In the genomic region with DNA sequence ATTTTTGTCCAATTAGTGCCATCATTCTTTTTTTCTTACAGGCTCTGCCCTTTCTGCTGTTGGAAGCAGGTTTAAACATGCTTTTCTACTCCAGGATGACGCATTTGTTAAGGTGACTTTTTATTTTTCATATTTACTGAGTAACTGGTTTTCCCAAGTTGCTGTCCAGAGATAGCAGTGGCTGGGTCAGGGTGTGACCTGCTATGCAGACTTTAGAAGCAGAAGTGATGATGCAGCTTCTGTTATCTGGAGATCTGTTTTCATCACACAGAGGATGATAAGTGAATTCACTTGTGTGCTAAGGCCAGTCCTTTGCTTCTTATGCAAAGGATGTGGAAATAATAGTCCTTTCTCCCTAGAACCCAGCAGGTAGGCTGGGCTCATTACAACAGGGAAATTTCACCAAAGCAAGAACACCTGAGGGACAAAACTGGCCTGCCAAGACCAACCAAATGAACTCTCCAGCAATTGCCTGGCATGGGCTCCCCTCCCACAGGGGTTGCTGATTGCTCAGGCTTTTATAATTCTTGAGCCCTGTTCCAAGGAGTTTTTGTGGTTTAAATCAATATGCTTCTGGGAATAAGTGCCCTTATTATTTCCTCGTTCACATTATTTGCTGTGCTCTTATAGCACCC, we compare ENCODE assay signal across 12 cellular contexts.
DNase-seq lines count a peak whose midpoint lies in the region; ATAC-seq and TF ChIP-seq lines count a peak whose summit lies in the region.
"Had no signal": no experiment of that assay in that cellular context is flagged by ENCODE, and none has a peak within 500 bp of the region (broad histone marks: within the 10 kb centered on the region; RNA-seq: fewer than 3 reads in every experiment).

No MANE protein-coding gene starts in this region.

- H3K4me3 ChIP-seq in GM23248 (no peak overlapping the region), mucosa of descending colon (no peak overlapping the region), testis (no peak overlapping the region)
- H3K4me3 ChIP-seq: cardiac muscle cell, gastrocnemius medialis had no signal

- in situ Hi-C loops in GM23248 (cut with MboI) = no loop called here

- no peaks in the 10 kb centered on the region for H4K20me1 ChIP-seq in GM23248 (ENCODE audit: insufficient read depth)

- DNase-seq in GM23248 (no peak), NCI-H2081 treated with DMSO at 0.1 percent for 48 hours (lab: John Stamatoyannopoulos, UW) (peak; percentile 64), MCF 10A (ENCODE audit: unreplicated experiment) (peak; percentile 73), mucosa of descending colon (peak in 1 of 3 donors; percentile 36), testis (no peak), globus pallidus (ENCODE audit: low spot score) (no peak), head of caudate nucleus (no peak)
- DNase-seq: gastrocnemius medialis, T-helper 2 cell had no signal

- peak overlapping the region; percentile 95 for H3K27ac Mint-ChIP-seq in MCF 10A (ENCODE audit: low read depth, unreplicated experiment)
- H3K27ac Mint-ChIP-seq: stimulated activated memory B cell treated with anti-CD40 and anti-IgM and Interleukin-4, amounts not matched to agents 10 μg/mL and 1 μg/mL and 100 μg/mL, for 72 hours had no signal

- H3K4me3 Mint-ChIP-seq in MCF 10A (ENCODE audit: unreplicated experiment) = no peak overlapping the region
- H3K4me3 Mint-ChIP-seq: stimulated activated memory B cell treated with anti-CD40 and anti-IgM and Interleukin-4, amounts not matched to agents 10 μg/mL and 1 μg/mL and 100 μg/mL, for 72 hours had no signal

- H2AFZ ChIP-seq in GM23248 = peak overlapping the region; percentile 60; the same call in 1 of the 2 replicates

- H3K9me3 ChIP-seq in GM23248 (ENCODE audit: low read depth) = no peaks in the 10 kb centered on the region
- no peaks in the 10 kb centered on the region for H3K9me3 ChIP-seq in mucosa of descending colon
- H3K9me3 ChIP-seq in testis = no peaks in the 10 kb centered on the region
- H3K9me3 ChIP-seq: gastrocnemius medialis had no signal

- CTCF ChIA-PET in MCF 10A (lab: Yijun Ruan, JAX) = interaction anchor here (0.6 to 10.5 kb wide), 9 partner anchors 10 to 528 kb away, joined by 3 to 127 read pairs (median 3); no protein-coding TSS in a partner anchor

- no peaks in the 10 kb centered on the region for H3F3A ChIP-seq in GM23248 (ENCODE audit: insufficient read depth)

- peaks cover 21% of the 10 kb centered on the region for H3K4me1 Mint-ChIP-seq in MCF 10A (ENCODE audit: insufficient read depth, unreplicated experiment)

- no peaks in the 10 kb centered on the region for H3K9me2 ChIP-seq in GM23248 (ENCODE audit: insufficient read depth)

- no peaks in the 10 kb centered on the region for H3K4me1 ChIP-seq in GM23248 (ENCODE audit: insufficient read depth)
- H3K4me1 ChIP-seq in mucosa of descending colon (ENCODE audit: low read depth) = peaks cover 20% of the 10 kb centered on the region
- H3K4me1 ChIP-seq in testis = no peaks in the 10 kb centered on the region
- H3K4me1 ChIP-seq: gastrocnemius medialis had no signal

- H3K27me3 Mint-ChIP-seq in MCF 10A (ENCODE audit: insufficient read depth, unreplicated experiment) = no peaks in the 10 kb centered on the region
- H3K27me3 Mint-ChIP-seq: stimulated activated memory B cell treated with anti-CD40 and anti-IgM and Interleukin-4, amounts not matched to agents 10 μg/mL and 1 μg/mL and 100 μg/mL, for 72 hours had no signal

- no peaks in the 10 kb centered on the region for H3K79me2 ChIP-seq in GM23248 (ENCODE audit: insufficient read depth)

- H3K9me3 Mint-ChIP-seq in MCF 10A (ENCODE audit: unreplicated experiment) = no peaks in the 10 kb centered on the region
- H3K9me3 Mint-ChIP-seq: stimulated activated memory B cell treated with anti-CD40 and anti-IgM and Interleukin-4, amounts not matched to agents 10 μg/mL and 1 μg/mL and 100 μg/mL, for 72 hours had no signal

- TF ChIP-seq POLR2A in testis (IDR thresholded peaks at IDR 0.05) = no peak

- BruUV-seq in MCF 10A (replicated peaks; lab: Mats Ljungman, UMichigan) = no TSS peak

- H3K27me3 ChIP-seq in GM23248 (replicated peaks; ENCODE audit: insufficient read depth) (no peaks in the 10 kb centered on the region), testis (no peaks in the 10 kb centered on the region)
- H3K27me3 ChIP-seq: cardiac muscle cell, gastrocnemius medialis had no signal

- H3K36me3 ChIP-seq in GM23248 (ENCODE audit: low read depth) (no peaks in the 10 kb centered on the region), mucosa of descending colon (ENCODE audit: low read depth) (no peaks in the 10 kb centered on the region), testis (ENCODE audit: low read depth, missing control alignments) (no peaks in the 10 kb centered on the region)
- H3K36me3 ChIP-seq: cardiac muscle cell, gastrocnemius medialis had no signal

- H3K36me3 Mint-ChIP-seq in MCF 10A (ENCODE audit: insufficient read depth, unreplicated experiment) = peaks cover 5% of the 10 kb centered on the region
- H3K36me3 Mint-ChIP-seq: stimulated activated memory B cell treated with anti-CD40 and anti-IgM and Interleukin-4, amounts not matched to agents 10 μg/mL and 1 μg/mL and 100 μg/mL, for 72 hours had no signal

- no peak for TF ChIP-seq CTCF in MCF 10A (IDR thresholded peaks at IDR 0.05; ENCODE audit: unreplicated experiment)
- TF ChIP-seq CTCF in mucosa of descending colon (IDR thresholded peaks at IDR 0.05) = no peak
- TF ChIP-seq CTCF in testis (IDR thresholded peaks at IDR 0.05) = no peak

- POLR2A ChIA-PET in MCF 10A (lab: Yijun Ruan, JAX) = interaction anchor here (0.5 to 5.3 kb wide), 26 partner anchors 8 to 1552 kb away, joined by 3 to 54 read pairs (median 5); a partner anchor contains a TSS

- 77 to 80% methylated on average over 2 of the region's 2 CpGs for WGBS in GM23248 (ENCODE audit: low coverage in 1 of 2, low lambda C conversion rate in 2 of 2, missing lambda C conversion rate in 2 of 2), 2 experiments
- 92 to 95% methylated on average over 2 of the region's 2 CpGs for WGBS in testis, 2 donors

- H3K9ac ChIP-seq in GM23248 = no peak overlapping the region

- H3K27ac ChIP-seq in GM23248 (no peak overlapping the region), testis (no peak overlapping the region)
- H3K27ac ChIP-seq: cardiac muscle cell, gastrocnemius medialis had no signal

- intact Hi-C loops in MCF 10A (cut with micrococcal nuclease) (loop anchor here (5.0 kb wide), 1 partner anchor 96 kb away; a partner anchor contains a TSS), mucosa of descending colon (cut with DNase I, micrococcal nuclease) (no loop called here), testis (cut with DNase I; ENCODE audit: low total_unique reads) (no loop called here), head of caudate nucleus (cut with DNase I) (no loop called here)

- H3K4me2 ChIP-seq in GM23248 (ENCODE audit: unreplicated experiment) = no peak overlapping the region

- ATAC-seq in mucosa of descending colon (peak; percentile 62), GM21737 (IDR thresholded peaks at IDR 0.05; ENCODE audit: unreplicated experiment) (no peak)
- ATAC-seq: stimulated activated memory B cell treated with anti-CD40 and anti-IgM and Interleukin-4, amounts not matched to agents 10 μg/mL and 1 μg/mL and 100 μg/mL, for 72 hours had no signal

Comparison
In these comparisons a context has a peak if more than half of its experiments do, and no peak if none do; other contexts are left out.
1. DNase-seq: peak in NCI-H2081 treated with DMSO at 0.1 percent for 48 hours (single experiment) and MCF 10A (single experiment); none in GM23248 (single experiment), testis (single experiment), globus pallidus (single experiment) and head of caudate nucleus (0 of 42).